1 cellular context compared by ENCODE assay signal in the genomic region with DNA sequence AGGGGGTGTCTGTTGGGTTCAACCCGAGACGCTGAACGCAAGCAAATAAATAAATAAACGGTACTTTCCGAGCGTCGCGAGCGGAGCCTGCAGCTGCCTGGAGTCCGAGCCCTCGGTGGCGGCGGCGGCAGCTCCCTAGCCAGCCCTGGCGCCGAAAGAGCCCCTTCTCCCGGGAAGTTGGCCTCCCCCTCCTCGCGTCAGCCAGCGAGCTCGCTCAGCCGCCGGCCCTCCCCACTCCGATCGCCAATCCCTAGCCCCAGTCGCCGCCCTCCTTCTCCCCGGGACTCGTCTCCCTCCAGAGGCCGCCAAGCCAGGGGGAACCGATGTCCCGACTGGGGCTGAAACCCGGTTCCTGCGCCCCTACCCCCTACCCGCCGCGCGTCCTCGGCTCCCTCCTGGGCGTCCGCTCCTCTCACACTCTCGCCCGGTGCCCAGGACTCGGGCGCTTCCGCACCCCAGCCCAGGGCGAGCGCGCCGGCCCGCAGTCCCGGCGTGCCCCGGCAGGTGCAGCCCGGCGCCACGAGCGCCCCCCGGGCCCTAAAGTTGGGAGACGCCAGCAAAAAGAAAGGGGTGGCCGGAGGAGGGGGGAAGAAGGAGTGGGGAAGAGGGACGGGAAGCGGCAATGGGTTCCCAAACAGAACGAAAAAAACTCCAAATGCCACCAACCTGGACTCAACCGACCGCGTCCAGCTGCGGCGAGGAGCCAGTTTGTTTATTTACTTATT.
TF ChIP-seq lines count a peak whose summit lies in the region.

A gene with protein sequence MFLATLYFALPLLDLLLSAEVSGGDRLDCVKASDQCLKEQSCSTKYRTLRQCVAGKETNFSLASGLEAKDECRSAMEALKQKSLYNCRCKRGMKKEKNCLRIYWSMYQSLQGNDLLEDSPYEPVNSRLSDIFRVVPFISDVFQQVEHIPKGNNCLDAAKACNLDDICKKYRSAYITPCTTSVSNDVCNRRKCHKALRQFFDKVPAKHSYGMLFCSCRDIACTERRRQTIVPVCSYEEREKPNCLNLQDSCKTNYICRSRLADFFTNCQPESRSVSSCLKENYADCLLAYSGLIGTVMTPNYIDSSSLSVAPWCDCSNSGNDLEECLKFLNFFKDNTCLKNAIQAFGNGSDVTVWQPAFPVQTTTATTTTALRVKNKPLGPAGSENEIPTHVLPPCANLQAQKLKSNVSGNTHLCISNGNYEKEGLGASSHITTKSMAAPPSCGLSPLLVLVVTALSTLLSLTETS (minus strand): TSS at position 710 of the 725 bp plus-strand sequence. CDS start 1,177 bp downstream, outside the sequence.

TF ChIP-seq in H1, 55 proteins besides CTCF, POLR2A, EP300 and RAD21 (continued from another document):
- TF ChIP-seq, protein P1, sequence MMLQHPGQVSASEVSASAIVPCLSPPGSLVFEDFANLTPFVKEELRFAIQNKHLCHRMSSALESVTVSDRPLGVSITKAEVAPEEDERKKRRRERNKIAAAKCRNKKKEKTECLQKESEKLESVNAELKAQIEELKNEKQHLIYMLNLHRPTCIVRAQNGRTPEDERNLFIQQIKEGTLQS (IDR thresholded peaks at IDR 0.05; ENCODE audit: insufficient read depth, low read depth, low read length), result no peak
TF ChIP-seq in H1: peak in this region for 8.
